ENCODE assay signal across 1 cellular context in genomic region chr5:181280251-181280762, GRCh38.
TF ChIP-seq lines count a peak whose summit lies in the region.

No MANE protein-coding gene starts in this region.

TF ChIP-seq in H1, 55 proteins besides CTCF, POLR2A, EP300 and RAD21:
- no peak for TF ChIP-seq KDM4A (IDR thresholded peaks at IDR 0.05; ENCODE audit: low read depth, low read length, severe bottlenecking)
- no peak for TF ChIP-seq TAF1 (IDR thresholded peaks at IDR 0.05; ENCODE audit: low read depth, low read length)
- no peak for TF ChIP-seq EGR1 (IDR thresholded peaks at IDR 0.05; ENCODE audit: borderline replicate concordance, low read depth, low read length)
- TF ChIP-seq, protein P1, sequence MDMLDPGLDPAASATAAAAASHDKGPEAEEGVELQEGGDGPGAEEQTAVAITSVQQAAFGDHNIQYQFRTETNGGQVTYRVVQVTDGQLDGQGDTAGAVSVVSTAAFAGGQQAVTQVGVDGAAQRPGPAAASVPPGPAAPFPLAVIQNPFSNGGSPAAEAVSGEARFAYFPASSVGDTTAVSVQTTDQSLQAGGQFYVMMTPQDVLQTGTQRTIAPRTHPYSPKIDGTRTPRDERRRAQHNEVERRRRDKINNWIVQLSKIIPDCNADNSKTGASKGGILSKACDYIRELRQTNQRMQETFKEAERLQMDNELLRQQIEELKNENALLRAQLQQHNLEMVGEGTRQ (IDR thresholded peaks at IDR 0.05; ENCODE audit: low read length): no peak
TF ChIP-seq in H1: peak in this region for 0.
